In genomic region chr9:110059461-110059860, GRCh38 we compare ENCODE assay signal across 23 cellular contexts.
DNase-seq lines count a peak whose midpoint lies in the region; ATAC-seq, FAIRE-seq and TF ChIP-seq lines count a peak whose summit lies in the region.
"Had no signal": no experiment of that assay in that cellular context is flagged by ENCODE, and none has a peak within 500 bp of the region (broad histone marks: within the 10 kb centered on the region; RNA-seq: fewer than 3 reads in every experiment).

No MANE protein-coding gene starts in this region.

- no peak overlapping the region for H3K9ac ChIP-seq in HepG2 (ENCODE audit: insufficient read depth, low read depth, low read length)

- H3K4me1 ChIP-seq in HepG2 (ENCODE audit: insufficient read depth, low read length) = peaks cover 19% of the 10 kb centered on the region; the same call in 1 of the 2 replicates

- no peak for TF ChIP-seq RAD21 in HepG2 (CRISPR knock-in tag; IDR thresholded peaks at IDR 0.05)

- H3K27me3 ChIP-seq in HL-60 (ENCODE audit: insufficient read depth, poor library complexity, severe bottlenecking) (no peaks in the 10 kb centered on the region), HepG2 (ENCODE audit: control insufficient read depth in 1 of 2, insufficient read depth in 2 of 2, low read length in 2 of 2) (no peaks in the 10 kb centered on the region)

- intact Hi-C loops in HepG2 (cut with micrococcal nuclease; ENCODE audit: unreplicated experiment) = loop anchor here (2.0 to 5.0 kb wide), 2 partner anchors 67 to 242 kb away; no protein-coding TSS in a partner anchor

- ATAC-seq in T-helper 17 cell = no peak
- no peak; the same call in 2 of the 3 replicates for ATAC-seq in HepG2
- ATAC-seq in stimulated activated naive B cell treated with anti-CD40 and anti-IgM and Interleukin-4, amounts not matched to agents 10 μg/mL and 1 μg/mL and 100 μg/mL, for 72 hours (replicated peaks) = no peak
- ATAC-seq: activated CD8-positive, alpha-beta memory T cell treated with anti-CD3 and anti-CD28 coated beads, Interleukin-2, amount 10 ng/mL, durations not matched to agents 7 days and 5 days; activated T-cell treated with anti-CD3 and anti-CD28 coated beads, Interleukin-2, amount 50 U/mL, for 72 hours; K562 had no signal

- no peak overlapping the region for H3K4me3 ChIP-seq in HL-60 (replicated peaks; ENCODE audit: insufficient read depth, low read length)
- H3K4me3 ChIP-seq in HepG2 (replicated peaks in 1 of 3; ENCODE audit: insufficient read depth in 1 of 3, low read depth in 2 of 3, low read length in 3 of 3) = no peak overlapping the region
- H3K4me3 ChIP-seq: coronary artery, K562 had no signal

- peak overlapping the region; percentile 67 for H3K27ac Mint-ChIP-seq in T-helper 17 cell
- peak overlapping the region; percentile 73 for H3K27ac Mint-ChIP-seq in stimulated activated naive B cell treated with anti-CD40 and anti-IgM and Interleukin-4, amounts not matched to agents 10 μg/mL and 1 μg/mL and 100 μg/mL, for 72 hours
- H3K27ac Mint-ChIP-seq: activated CD4-positive, alpha-beta T cell treated with anti-CD3 and anti-CD28 coated beads, Interleukin-2, amount 10 ng/mL, durations not matched to agents 7 days and 5 days; activated CD8-positive, alpha-beta memory T cell treated with anti-CD3 and anti-CD28 coated beads, Interleukin-2, amount 10 ng/mL, durations not matched to agents 7 days and 5 days; activated naive CD4-positive, alpha-beta T cell treated with anti-CD3 and anti-CD28 coated beads, Interleukin-2, amount 10 ng/mL, durations not matched to agents 7 days and 5 days; activated T-cell treated with anti-CD3 and anti-CD28 coated beads, Interleukin-2, amount 50 U/mL, for 72 hours; CD4-positive, CD25-positive, alpha-beta regulatory T cell had no signal

- H3K9me3 ChIP-seq in T-helper 17 cell (ENCODE audit: control insufficient read depth, low read length, poor library complexity, severe bottlenecking) (no peaks in the 10 kb centered on the region), HepG2 (ENCODE audit: low read length) (no peaks in the 10 kb centered on the region)

- H3K79me2 ChIP-seq in HepG2 (ENCODE audit: insufficient read depth, low read length) = no peaks in the 10 kb centered on the region

- no peak overlapping the region for H2AFZ ChIP-seq in HepG2 (ENCODE audit: low read length)

- H4K20me1 ChIP-seq in HepG2 (ENCODE audit: insufficient read depth, low read length) = no peaks in the 10 kb centered on the region

- TF ChIP-seq CTCF in HL-60 (IDR thresholded peaks at IDR 0.05; ENCODE audit: insufficient read depth, low read length) (no peak), HepG2 (CRISPR knock-in tag; IDR thresholded peaks at IDR 0.05) (no peak)

- DNase-seq in HL-60 (ENCODE audit: low read depth in 1 of 2, low spot score in 1 of 2) = no peak
- no peak for DNase-seq in T-helper 17 cell
- DNase-seq in HepG2 (ENCODE audit: low spot score) = no peak
- no peak for DNase-seq in stimulated activated naive B cell treated with anti-CD40 and anti-IgM and Interleukin-4, amounts not matched to agents 10 μg/mL and 1 μg/mL and 100 μg/mL, for 72 hours
- DNase-seq in NCI-H446 treated with DMSO at 0.1 percent for 48 hours (lab: John Stamatoyannopoulos, UW) = no peak
- DNase-seq in KBM-7 = no peak
- DNase-seq in SIG-M5 (lab: John Stamatoyannopoulos, UW) = no peak
- DNase-seq: activated CD4-positive, alpha-beta T cell treated with anti-CD3 and anti-CD28 coated beads, Interleukin-2, amount 10 ng/mL, durations not matched to agents 7 days and 5 days; activated CD8-positive, alpha-beta memory T cell treated with anti-CD3 and anti-CD28 coated beads, Interleukin-2, amount 10 ng/mL, durations not matched to agents 7 days and 5 days; activated naive CD4-positive, alpha-beta T cell treated with anti-CD3 and anti-CD28 coated beads, Interleukin-2, amount 10 ng/mL, durations not matched to agents 7 days and 5 days; activated T-cell treated with anti-CD3 and anti-CD28 coated beads, Interleukin-2, amount 50 U/mL, for 72 hours; CD4-positive, CD25-positive, alpha-beta regulatory T cell; EL; NCI-H1436 treated with DMSO at 0.1 percent for 48 hours; NCI-H526; nucleus accumbens; stimulated activated naive CD4-positive, alpha-beta T cell treated with Interleukin-2 at 50 U/mL for 16 hours had no signal

- H3K27ac ChIP-seq in HL-60 (replicated peaks) (peak overlapping the region; percentile 13; the same call in 1 of the 2 replicates), HepG2 (ENCODE audit: extremely low read length, insufficient read depth, low read length) (no peak overlapping the region)
- H3K27ac ChIP-seq: coronary artery, VCaP had no signal

- FAIRE-seq in HepG2 (lab: Jason Lieb, UNC) = no peak
- FAIRE-seq: bronchial epithelial cell, D721Med, GM12892, K562 had no signal

- in situ Hi-C loops in HepG2 (cut with HindIII; ENCODE audit: extremely low pct_ligation_motif_present, low pct_unique_long_range_greater_than_20kb) = loop anchor here (5.0 to 10.0 kb wide), 3 partner anchors 93 to 485 kb away; no protein-coding TSS in a partner anchor
- in situ Hi-C loops in KBM-7 (cut with MboI; ENCODE audit: low pct_unique_long_range_greater_than_20kb, low sequenced_read_pairs) = loop anchor here (25.0 kb wide), 1 partner anchor 147 kb away; no protein-coding TSS in a partner anchor

- H3K4me1 Mint-ChIP-seq in T-helper 17 cell = peaks cover 21% of the 10 kb centered on the region
- peaks cover 53 to 89% of the 10 kb centered on the region in 2 donors for H3K4me1 Mint-ChIP-seq in stimulated activated naive B cell treated with anti-CD40 and anti-IgM and Interleukin-4, amounts not matched to agents 10 μg/mL and 1 μg/mL and 100 μg/mL, for 72 hours

- no peaks in the 10 kb centered on the region for H3K36me3 ChIP-seq in HepG2 (replicated peaks in 1 of 2; ENCODE audit: control insufficient read depth in 1 of 2, insufficient read depth in 2 of 2, low read length in 2 of 2)

- H3K4me2 ChIP-seq in HepG2 (ENCODE audit: low read depth, low read length) = no peak overlapping the region

- POLR2A ChIA-PET in HepG2 (lab: Yijun Ruan, JAX) = no interaction called here

- no peak for TF ChIP-seq EP300 in HepG2 (IDR thresholded peaks at IDR 0.05; ENCODE audit: low read depth in 2 of 2, low read length in 2 of 2)
- no peak for TF ChIP-seq EP300 in HepG2 (CRISPR knock-in tag; IDR thresholded peaks at IDR 0.05; ENCODE audit: borderline replicate concordance)

- no peaks in the 10 kb centered on the region for H3K27me3 Mint-ChIP-seq in T-helper 17 cell
- no peaks in the 10 kb centered on the region for H3K27me3 Mint-ChIP-seq in stimulated activated naive B cell treated with anti-CD40 and anti-IgM and Interleukin-4, amounts not matched to agents 10 μg/mL and 1 μg/mL and 100 μg/mL, for 72 hours
- H3K27me3 Mint-ChIP-seq: activated CD4-positive, alpha-beta T cell treated with anti-CD3 and anti-CD28 coated beads, Interleukin-2, amount 10 ng/mL, durations not matched to agents 7 days and 5 days; activated CD8-positive, alpha-beta memory T cell treated with anti-CD3 and anti-CD28 coated beads, Interleukin-2, amount 10 ng/mL, durations not matched to agents 7 days and 5 days; activated naive CD4-positive, alpha-beta T cell treated with anti-CD3 and anti-CD28 coated beads, Interleukin-2, amount 10 ng/mL, durations not matched to agents 7 days and 5 days; CD4-positive, CD25-positive, alpha-beta regulatory T cell had no signal

- TF ChIP-seq POLR2A in HepG2 (IDR thresholded peaks at IDR 0.05; ENCODE audit: insufficient read depth in 1 of 2, low read depth in 2 of 2, low read length in 2 of 2) = no peak

- peaks cover 0 to 1% of the 10 kb centered on the region in 2 donors for H3K9me3 Mint-ChIP-seq in stimulated activated naive B cell treated with anti-CD40 and anti-IgM and Interleukin-4, amounts not matched to agents 10 μg/mL and 1 μg/mL and 100 μg/mL, for 72 hours
- H3K9me3 Mint-ChIP-seq: activated T-cell treated with anti-CD3 and anti-CD28 coated beads, Interleukin-2, amount 50 U/mL, for 72 hours had no signal

- no peak overlapping the region for H3K4me3 Mint-ChIP-seq in T-helper 17 cell
- H3K4me3 Mint-ChIP-seq in stimulated activated naive B cell treated with anti-CD40 and anti-IgM and Interleukin-4, amounts not matched to agents 10 μg/mL and 1 μg/mL and 100 μg/mL, for 72 hours = peak overlapping the region; percentile 52 to 54
- H3K4me3 Mint-ChIP-seq: activated CD4-positive, alpha-beta T cell treated with anti-CD3 and anti-CD28 coated beads, Interleukin-2, amount 10 ng/mL, durations not matched to agents 7 days and 5 days; activated CD8-positive, alpha-beta memory T cell treated with anti-CD3 and anti-CD28 coated beads, Interleukin-2, amount 10 ng/mL, durations not matched to agents 7 days and 5 days; activated naive CD4-positive, alpha-beta T cell treated with anti-CD3 and anti-CD28 coated beads, Interleukin-2, amount 10 ng/mL, durations not matched to agents 7 days and 5 days; activated T-cell treated with anti-CD3 and anti-CD28 coated beads, Interleukin-2, amount 50 U/mL, for 72 hours; CD4-positive, CD25-positive, alpha-beta regulatory T cell had no signal

- 0% methylated on average over 1 of the region's 1 CpG for WGBS in HepG2 (ENCODE audit: low lambda C conversion rate)

- no TSS peak for BruUV-seq in HepG2 (replicated peaks; lab: Mats Ljungman, UMichigan)

- CTCF ChIA-PET in HepG2 (lab: Yijun Ruan, JAX; ENCODE audit: low intra/inter-chr PET ratio, low total read pairs) = interaction anchor here (3.5 kb wide), 1 partner anchor 156 kb away, joined by 31 read pairs; no protein-coding TSS in a partner anchor

- peaks cover 4% of the 10 kb centered on the region for H3K36me3 Mint-ChIP-seq in T-helper 17 cell (ENCODE audit: low read depth)
- peaks cover 68 to 87% of the 10 kb centered on the region in 2 donors for H3K36me3 Mint-ChIP-seq in stimulated activated naive B cell treated with anti-CD40 and anti-IgM and Interleukin-4, amounts not matched to agents 10 μg/mL and 1 μg/mL and 100 μg/mL, for 72 hours
- H3K36me3 Mint-ChIP-seq: activated CD8-positive, alpha-beta memory T cell treated with anti-CD3 and anti-CD28 coated beads, Interleukin-2, amount 10 ng/mL, durations not matched to agents 7 days and 5 days had no signal

TF ChIP-seq in HepG2, 621 proteins besides CTCF, POLR2A, EP300 and RAD21:
- no peak for TF ChIP-seq JUND (CRISPR knock-in tag; IDR thresholded peaks at IDR 0.05)
- TF ChIP-seq TEAD3 (CRISPR knock-in tag; optimal IDR thresholded peaks at IDR 0.05; ENCODE audit: borderline replicate concordance) = peak; percentile 16
- TF ChIP-seq HNF4A (CRISPR knock-in tag; IDR thresholded peaks at IDR 0.05) = peak; percentile 14; the same call in 1 of the 2 replicates
